In the genomic region with DNA sequence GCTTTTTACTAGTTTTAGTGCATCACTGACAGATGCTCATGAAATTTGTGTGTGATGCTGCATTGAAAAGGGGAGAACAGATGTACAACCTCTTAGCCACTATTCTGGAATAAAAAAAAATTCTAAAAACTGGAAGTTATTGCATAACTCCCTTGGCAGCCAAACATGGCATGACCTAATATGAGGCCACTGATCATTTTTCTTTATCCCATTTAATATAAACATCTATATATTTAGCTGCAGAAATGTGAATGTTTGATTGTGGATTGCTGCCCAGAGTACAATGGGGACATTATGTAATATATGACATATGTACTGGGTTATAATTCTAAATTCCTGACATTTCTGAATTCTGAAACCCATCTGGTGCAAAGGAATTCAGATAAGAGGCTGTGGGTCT, we compare ENCODE assay signal across 1 cellular context.
TF ChIP-seq lines count a peak whose summit lies in the region.

No MANE protein-coding gene starts in this region.

TF ChIP-seq in WTC11, 78 proteins besides CTCF, POLR2A, EP300 and RAD21 (continued from another document):
- TF ChIP-seq, protein P1, sequence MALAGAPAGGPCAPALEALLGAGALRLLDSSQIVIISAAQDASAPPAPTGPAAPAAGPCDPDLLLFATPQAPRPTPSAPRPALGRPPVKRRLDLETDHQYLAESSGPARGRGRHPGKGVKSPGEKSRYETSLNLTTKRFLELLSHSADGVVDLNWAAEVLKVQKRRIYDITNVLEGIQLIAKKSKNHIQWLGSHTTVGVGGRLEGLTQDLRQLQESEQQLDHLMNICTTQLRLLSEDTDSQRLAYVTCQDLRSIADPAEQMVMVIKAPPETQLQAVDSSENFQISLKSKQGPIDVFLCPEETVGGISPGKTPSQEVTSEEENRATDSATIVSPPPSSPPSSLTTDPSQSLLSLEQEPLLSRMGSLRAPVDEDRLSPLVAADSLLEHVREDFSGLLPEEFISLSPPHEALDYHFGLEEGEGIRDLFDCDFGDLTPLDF (CRISPR knock-in tag; IDR thresholded peaks at IDR 0.05) = no peak
- TF ChIP-seq ZNF396 (CRISPR knock-in tag; IDR thresholded peaks at IDR 0.05; ENCODE audit: borderline replicate concordance) = no peak
- TF ChIP-seq, protein P2, sequence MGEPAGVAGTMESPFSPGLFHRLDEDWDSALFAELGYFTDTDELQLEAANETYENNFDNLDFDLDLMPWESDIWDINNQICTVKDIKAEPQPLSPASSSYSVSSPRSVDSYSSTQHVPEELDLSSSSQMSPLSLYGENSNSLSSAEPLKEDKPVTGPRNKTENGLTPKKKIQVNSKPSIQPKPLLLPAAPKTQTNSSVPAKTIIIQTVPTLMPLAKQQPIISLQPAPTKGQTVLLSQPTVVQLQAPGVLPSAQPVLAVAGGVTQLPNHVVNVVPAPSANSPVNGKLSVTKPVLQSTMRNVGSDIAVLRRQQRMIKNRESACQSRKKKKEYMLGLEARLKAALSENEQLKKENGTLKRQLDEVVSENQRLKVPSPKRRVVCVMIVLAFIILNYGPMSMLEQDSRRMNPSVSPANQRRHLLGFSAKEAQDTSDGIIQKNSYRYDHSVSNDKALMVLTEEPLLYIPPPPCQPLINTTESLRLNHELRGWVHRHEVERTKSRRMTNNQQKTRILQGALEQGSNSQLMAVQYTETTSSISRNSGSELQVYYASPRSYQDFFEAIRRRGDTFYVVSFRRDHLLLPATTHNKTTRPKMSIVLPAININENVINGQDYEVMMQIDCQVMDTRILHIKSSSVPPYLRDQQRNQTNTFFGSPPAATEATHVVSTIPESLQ (CRISPR knock-in tag; IDR thresholded peaks at IDR 0.05) = no peak
- TF ChIP-seq TCF7 (CRISPR knock-in tag; IDR thresholded peaks at IDR 0.05; ENCODE audit: low read depth) = no peak
- TF ChIP-seq PREB (CRISPR knock-in tag; IDR thresholded peaks at IDR 0.05; ENCODE audit: borderline replicate concordance) = no peak
- TF ChIP-seq, protein P3, sequence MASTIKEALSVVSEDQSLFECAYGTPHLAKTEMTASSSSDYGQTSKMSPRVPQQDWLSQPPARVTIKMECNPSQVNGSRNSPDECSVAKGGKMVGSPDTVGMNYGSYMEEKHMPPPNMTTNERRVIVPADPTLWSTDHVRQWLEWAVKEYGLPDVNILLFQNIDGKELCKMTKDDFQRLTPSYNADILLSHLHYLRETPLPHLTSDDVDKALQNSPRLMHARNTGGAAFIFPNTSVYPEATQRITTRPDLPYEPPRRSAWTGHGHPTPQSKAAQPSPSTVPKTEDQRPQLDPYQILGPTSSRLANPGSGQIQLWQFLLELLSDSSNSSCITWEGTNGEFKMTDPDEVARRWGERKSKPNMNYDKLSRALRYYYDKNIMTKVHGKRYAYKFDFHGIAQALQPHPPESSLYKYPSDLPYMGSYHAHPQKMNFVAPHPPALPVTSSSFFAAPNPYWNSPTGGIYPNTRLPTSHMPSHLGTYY (CRISPR knock-in tag; IDR thresholded peaks at IDR 0.05) = no peak
- no peak for TF ChIP-seq NR3C1 (CRISPR knock-in tag; conservative IDR thresholded peaks at IDR 0.05; ENCODE audit: low read depth)
- no peak for TF ChIP-seq SMAD4 (CRISPR knock-in tag; IDR thresholded peaks at IDR 0.05)
- TF ChIP-seq, protein P4, sequence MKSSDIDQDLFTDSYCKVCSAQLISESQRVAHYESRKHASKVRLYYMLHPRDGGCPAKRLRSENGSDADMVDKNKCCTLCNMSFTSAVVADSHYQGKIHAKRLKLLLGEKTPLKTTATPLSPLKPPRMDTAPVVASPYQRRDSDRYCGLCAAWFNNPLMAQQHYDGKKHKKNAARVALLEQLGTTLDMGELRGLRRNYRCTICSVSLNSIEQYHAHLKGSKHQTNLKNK (CRISPR knock-in tag; IDR thresholded peaks at IDR 0.05) = no peak
- no peak for TF ChIP-seq ESRRA (CRISPR knock-in tag; IDR thresholded peaks at IDR 0.05; ENCODE audit: borderline replicate concordance)
- no peak for TF ChIP-seq ZNF416 (CRISPR knock-in tag; IDR thresholded peaks at IDR 0.05)
- TF ChIP-seq ARID4B (CRISPR knock-in tag; IDR thresholded peaks at IDR 0.05; ENCODE audit: borderline replicate concordance) = no peak
- no peak for TF ChIP-seq FOXK1 (CRISPR knock-in tag; IDR thresholded peaks at IDR 0.05)
TF ChIP-seq in WTC11: peak in this region for 0.
